ENCODE assay signal across 1 cellular context in the genomic region with DNA sequence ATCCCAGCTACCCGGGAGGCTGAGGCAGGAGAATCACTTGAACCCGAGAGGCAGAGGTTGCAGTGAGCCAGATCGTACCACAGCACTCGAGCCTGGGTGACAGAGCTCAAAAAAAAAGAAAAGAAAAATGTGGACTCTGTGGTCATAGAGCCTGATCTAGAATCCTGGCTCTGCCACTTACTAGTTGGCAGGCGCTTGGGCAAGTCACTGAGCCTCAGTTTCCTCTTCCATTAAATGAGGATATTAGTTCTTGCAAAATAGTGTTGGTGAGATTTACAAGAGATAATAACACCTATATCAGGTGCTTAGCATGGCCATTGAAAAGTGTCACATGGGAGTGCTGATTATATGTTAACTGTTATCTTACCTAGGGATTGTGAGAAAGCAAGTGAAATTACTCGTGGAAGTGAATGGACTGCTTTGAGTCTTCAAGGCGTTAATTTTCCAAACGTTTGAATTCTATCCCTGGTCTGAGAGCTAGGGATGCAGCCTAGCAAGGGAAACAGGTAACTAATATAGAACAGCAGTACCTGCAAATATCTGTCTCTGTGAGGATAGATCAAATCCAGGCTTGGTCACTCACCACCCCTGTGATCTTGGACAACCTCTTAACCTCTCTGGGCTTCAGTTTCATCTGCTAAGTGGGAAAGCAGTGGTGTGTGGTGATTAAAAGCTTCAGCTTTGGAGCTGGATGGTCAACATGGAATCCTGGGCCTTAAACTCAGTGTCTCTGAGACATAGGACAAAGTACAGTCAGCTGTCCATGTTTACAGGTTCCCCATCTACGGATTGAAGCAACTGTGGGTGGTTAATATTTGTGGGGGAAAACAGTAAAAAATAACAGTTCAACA.
TF ChIP-seq lines count a peak whose summit lies in the region.

No MANE protein-coding gene starts in this region.

TF ChIP-seq in HepG2, 621 proteins besides CTCF, POLR2A, EP300 and RAD21 (continued from another document and continues in another):
- 0 out of 4 replicates have a peak, but pooled peaks of 1 of the 2 experiments have one; percentile 27 for TF ChIP-seq KLF16 (CRISPR knock-in tag; IDR thresholded peaks at IDR 0.05)
- TF ChIP-seq ZNF552 (CRISPR knock-in tag; IDR thresholded peaks at IDR 0.05; ENCODE audit: borderline replicate concordance), result 0 out of 2 replicates have a peak, but pooled peaks have one; percentile 4
- peak; percentile 74 for TF ChIP-seq MIXL1 (CRISPR knock-in tag; IDR thresholded peaks at IDR 0.05)
- peak; percentile 53; the same call in 1 of the 2 replicates for TF ChIP-seq SALL1 (CRISPR knock-in tag; IDR thresholded peaks at IDR 0.05)
- peak; percentile 83 for TF ChIP-seq FOXK2 (IDR thresholded peaks at IDR 0.05)
- TF ChIP-seq, protein P1, sequence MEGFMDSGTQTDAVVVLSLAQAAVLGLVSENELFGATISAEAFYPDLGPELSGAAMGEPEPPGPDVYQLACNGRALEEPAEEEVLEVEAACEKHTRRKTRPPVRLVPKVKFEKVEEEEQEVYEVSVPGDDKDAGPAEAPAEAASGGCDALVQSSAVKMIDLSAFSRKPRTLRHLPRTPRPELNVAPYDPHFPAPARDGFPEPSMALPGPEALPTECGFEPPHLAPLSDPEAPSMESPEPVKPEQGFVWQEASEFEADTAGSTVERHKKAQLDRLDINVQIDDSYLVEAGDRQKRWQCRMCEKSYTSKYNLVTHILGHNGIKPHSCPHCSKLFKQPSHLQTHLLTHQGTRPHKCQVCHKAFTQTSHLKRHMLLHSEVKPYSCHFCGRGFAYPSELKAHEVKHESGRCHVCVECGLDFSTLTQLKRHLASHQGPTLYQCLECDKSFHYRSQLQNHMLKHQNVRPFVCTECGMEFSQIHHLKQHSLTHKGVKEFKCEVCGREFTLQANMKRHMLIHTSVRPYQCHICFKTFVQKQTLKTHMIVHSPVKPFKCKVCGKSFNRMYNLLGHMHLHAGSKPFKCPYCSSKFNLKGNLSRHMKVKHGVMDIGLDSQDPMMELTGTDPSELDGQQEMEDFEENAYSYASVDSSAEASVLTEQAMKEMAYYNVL (CRISPR knock-in tag; IDR thresholded peaks at IDR 0.05; ENCODE audit: borderline replicate concordance), result peak; percentile 29; the same call in 1 of the 2 replicates
- TF ChIP-seq MXI1 (IDR thresholded peaks at IDR 0.05; ENCODE audit: borderline replicate concordance, low read depth, low read length), result 0 out of 3 replicates have a peak, but pooled peaks have one; percentile 18
- no peak for TF ChIP-seq MTA3 (CRISPR knock-in tag; IDR thresholded peaks at IDR 0.05)
- TF ChIP-seq NR2F6 (IDR thresholded peaks at IDR 0.05), result peak; percentile 44; the same call in 1 of the 2 replicates
- TF ChIP-seq NR2F6 (CRISPR knock-in tag; IDR thresholded peaks at IDR 0.05), result 0 out of 2 replicates have a peak, but pooled peaks have one; percentile 34
- no peak for TF ChIP-seq MLLT10 (CRISPR knock-in tag; IDR thresholded peaks at IDR 0.05)
- TF ChIP-seq, protein P2, sequence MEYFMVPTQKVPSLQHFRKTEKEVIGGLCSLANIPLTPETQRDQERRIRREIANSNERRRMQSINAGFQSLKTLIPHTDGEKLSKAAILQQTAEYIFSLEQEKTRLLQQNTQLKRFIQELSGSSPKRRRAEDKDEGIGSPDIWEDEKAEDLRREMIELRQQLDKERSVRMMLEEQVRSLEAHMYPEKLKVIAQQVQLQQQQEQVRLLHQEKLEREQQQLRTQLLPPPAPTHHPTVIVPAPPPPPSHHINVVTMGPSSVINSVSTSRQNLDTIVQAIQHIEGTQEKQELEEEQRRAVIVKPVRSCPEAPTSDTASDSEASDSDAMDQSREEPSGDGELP (IDR thresholded peaks at IDR 0.05; ENCODE audit: borderline replicate concordance, low read depth), result peak; percentile 99
- TF ChIP-seq RCOR2 (CRISPR knock-in tag; IDR thresholded peaks at IDR 0.05), result peak; percentile 75
- no peak for TF ChIP-seq BORCS8-MEF2B (CRISPR knock-in tag; IDR thresholded peaks at IDR 0.05)
- TF ChIP-seq ZNF883 (CRISPR knock-in tag; IDR thresholded peaks at IDR 0.05; ENCODE audit: not compliant biosample characterization), result no peak
- TF ChIP-seq KMT2A (CRISPR knock-in tag; IDR thresholded peaks at IDR 0.05), result no peak
- TF ChIP-seq ZFP37 (CRISPR knock-in tag; IDR thresholded peaks at IDR 0.05; ENCODE audit: borderline replicate concordance), result no peak
- TF ChIP-seq NCOA2 (CRISPR knock-in tag; IDR thresholded peaks at IDR 0.05), result peak; percentile 41; the same call in 1 of the 2 replicates
- TF ChIP-seq ZNF160 (CRISPR knock-in tag; IDR thresholded peaks at IDR 0.05), result no peak
- TF ChIP-seq ISX (CRISPR knock-in tag; conservative IDR thresholded peaks at IDR 0.05), result no peak
- no peak for TF ChIP-seq GABPA (IDR thresholded peaks at IDR 0.05; ENCODE audit: low read depth, low read length)
- TF ChIP-seq GABPA (CRISPR knock-in tag; IDR thresholded peaks at IDR 0.05; ENCODE audit: low read depth), result peak; percentile 50; the same call in 1 of the 2 replicates
- TF ChIP-seq ZMYM2 (CRISPR knock-in tag; IDR thresholded peaks at IDR 0.05), result peak; percentile 51; the same call in 1 of the 2 replicates
- TF ChIP-seq, protein P3, sequence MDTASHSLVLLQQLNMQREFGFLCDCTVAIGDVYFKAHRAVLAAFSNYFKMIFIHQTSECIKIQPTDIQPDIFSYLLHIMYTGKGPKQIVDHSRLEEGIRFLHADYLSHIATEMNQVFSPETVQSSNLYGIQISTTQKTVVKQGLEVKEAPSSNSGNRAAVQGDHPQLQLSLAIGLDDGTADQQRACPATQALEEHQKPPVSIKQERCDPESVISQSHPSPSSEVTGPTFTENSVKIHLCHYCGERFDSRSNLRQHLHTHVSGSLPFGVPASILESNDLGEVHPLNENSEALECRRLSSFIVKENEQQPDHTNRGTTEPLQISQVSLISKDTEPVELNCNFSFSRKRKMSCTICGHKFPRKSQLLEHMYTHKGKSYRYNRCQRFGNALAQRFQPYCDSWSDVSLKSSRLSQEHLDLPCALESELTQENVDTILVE (CRISPR knock-in tag; IDR thresholded peaks at IDR 0.05), result peak; percentile 34
- TF ChIP-seq ZNF644 (CRISPR knock-in tag; IDR thresholded peaks at IDR 0.05; ENCODE audit: low read depth), result peak; percentile 91
- 0 out of 2 replicates have a peak, but pooled peaks have one; percentile 29 for TF ChIP-seq ZNF335 (CRISPR knock-in tag; IDR thresholded peaks at IDR 0.05)
- TF ChIP-seq PHF5A (CRISPR knock-in tag; IDR thresholded peaks at IDR 0.05; ENCODE audit: low read depth, unreplicated experiment), result peak; percentile 34
- no peak for TF ChIP-seq ADNP (CRISPR knock-in tag; IDR thresholded peaks at IDR 0.05)
- no peak for TF ChIP-seq ZNF30 (CRISPR knock-in tag; IDR thresholded peaks at IDR 0.05)
- no peak for TF ChIP-seq HNRNPH1 (optimal IDR thresholded peaks at IDR 0.05; ENCODE audit: low read depth, low read length)
- 0 out of 2 replicates have a peak, but pooled peaks have one; percentile 36 for TF ChIP-seq ZSCAN31 (CRISPR knock-in tag; IDR thresholded peaks at IDR 0.05; ENCODE audit: low read depth)
- TF ChIP-seq KDM6A (CRISPR knock-in tag; IDR thresholded peaks at IDR 0.05; ENCODE audit: low read depth), result peak; percentile 55; the same call in 1 of the 2 replicates
- TF ChIP-seq RARA (CRISPR knock-in tag; IDR thresholded peaks at IDR 0.05), result peak; percentile 66
- TF ChIP-seq, protein P4, sequence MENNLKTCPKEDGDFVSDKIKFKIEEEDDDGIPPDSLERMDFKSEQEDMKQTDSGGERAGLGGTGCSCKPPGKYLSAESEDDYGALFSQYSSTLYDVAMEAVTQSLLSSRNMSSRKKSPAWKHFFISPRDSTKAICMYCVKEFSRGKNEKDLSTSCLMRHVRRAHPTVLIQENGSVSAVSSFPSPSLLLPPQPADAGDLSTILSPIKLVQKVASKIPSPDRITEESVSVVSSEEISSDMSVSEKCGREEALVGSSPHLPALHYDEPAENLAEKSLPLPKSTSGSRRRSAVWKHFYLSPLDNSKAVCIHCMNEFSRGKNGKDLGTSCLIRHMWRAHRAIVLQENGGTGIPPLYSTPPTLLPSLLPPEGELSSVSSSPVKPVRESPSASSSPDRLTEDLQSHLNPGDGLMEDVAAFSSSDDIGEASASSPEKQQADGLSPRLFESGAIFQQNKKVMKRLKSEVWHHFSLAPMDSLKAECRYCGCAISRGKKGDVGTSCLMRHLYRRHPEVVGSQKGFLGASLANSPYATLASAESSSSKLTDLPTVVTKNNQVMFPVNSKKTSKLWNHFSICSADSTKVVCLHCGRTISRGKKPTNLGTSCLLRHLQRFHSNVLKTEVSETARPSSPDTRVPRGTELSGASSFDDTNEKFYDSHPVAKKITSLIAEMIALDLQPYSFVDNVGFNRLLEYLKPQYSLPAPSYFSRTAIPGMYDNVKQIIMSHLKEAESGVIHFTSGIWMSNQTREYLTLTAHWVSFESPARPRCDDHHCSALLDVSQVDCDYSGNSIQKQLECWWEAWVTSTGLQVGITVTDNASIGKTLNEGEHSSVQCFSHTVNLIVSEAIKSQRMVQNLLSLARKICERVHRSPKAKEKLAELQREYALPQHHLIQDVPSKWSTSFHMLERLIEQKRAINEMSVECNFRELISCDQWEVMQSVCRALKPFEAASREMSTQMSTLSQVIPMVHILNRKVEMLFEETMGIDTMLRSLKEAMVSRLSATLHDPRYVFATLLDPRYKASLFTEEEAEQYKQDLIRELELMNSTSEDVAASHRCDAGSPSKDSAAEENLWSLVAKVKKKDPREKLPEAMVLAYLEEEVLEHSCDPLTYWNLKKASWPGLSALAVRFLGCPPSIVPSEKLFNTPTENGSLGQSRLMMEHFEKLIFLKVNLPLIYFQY (CRISPR knock-in tag; IDR thresholded peaks at IDR 0.05; ENCODE audit: borderline replicate concordance), result no peak
- TF ChIP-seq ZNF331 (CRISPR knock-in tag; IDR thresholded peaks at IDR 0.05), result peak; percentile 67; the same call in 1 of the 2 replicates
- TF ChIP-seq FOXK1 (CRISPR knock-in tag; IDR thresholded peaks at IDR 0.05; ENCODE audit: borderline replicate concordance, low read depth), result peak; percentile 97
- TF ChIP-seq, protein P5, sequence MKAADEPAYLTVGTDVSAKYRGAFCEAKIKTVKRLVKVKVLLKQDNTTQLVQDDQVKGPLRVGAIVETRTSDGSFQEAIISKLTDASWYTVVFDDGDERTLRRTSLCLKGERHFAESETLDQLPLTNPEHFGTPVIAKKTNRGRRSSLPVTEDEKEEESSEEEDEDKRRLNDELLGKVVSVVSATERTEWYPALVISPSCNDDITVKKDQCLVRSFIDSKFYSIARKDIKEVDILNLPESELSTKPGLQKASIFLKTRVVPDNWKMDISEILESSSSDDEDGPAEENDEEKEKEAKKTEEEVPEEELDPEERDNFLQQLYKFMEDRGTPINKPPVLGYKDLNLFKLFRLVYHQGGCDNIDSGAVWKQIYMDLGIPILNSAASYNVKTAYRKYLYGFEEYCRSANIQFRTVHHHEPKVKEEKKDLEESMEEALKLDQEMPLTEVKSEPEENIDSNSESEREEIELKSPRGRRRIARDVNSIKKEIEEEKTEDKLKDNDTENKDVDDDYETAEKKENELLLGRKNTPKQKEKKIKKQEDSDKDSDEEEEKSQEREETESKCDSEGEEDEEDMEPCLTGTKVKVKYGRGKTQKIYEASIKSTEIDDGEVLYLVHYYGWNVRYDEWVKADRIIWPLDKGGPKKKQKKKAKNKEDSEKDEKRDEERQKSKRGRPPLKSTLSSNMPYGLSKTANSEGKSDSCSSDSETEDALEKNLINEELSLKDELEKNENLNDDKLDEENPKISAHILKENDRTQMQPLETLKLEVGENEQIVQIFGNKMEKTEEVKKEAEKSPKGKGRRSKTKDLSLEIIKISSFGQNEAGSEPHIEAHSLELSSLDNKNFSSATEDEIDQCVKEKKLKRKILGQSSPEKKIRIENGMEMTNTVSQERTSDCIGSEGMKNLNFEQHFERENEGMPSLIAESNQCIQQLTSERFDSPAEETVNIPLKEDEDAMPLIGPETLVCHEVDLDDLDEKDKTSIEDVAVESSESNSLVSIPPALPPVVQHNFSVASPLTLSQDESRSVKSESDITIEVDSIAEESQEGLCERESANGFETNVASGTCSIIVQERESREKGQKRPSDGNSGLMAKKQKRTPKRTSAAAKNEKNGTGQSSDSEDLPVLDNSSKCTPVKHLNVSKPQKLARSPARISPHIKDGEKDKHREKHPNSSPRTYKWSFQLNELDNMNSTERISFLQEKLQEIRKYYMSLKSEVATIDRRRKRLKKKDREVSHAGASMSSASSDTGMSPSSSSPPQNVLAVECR (CRISPR knock-in tag; IDR thresholded peaks at IDR 0.05; ENCODE audit: borderline replicate concordance), result peak; percentile 21; the same call in 1 of the 2 replicates
- 0 out of 2 replicates have a peak, but pooled peaks have one; percentile 42 for TF ChIP-seq MIER2 (CRISPR knock-in tag; IDR thresholded peaks at IDR 0.05)
- no peak for TF ChIP-seq NCOA5 (CRISPR knock-in tag; IDR thresholded peaks at IDR 0.05)
- peak; percentile 78 for TF ChIP-seq ZMYM3 (CRISPR knock-in tag; IDR thresholded peaks at IDR 0.05)
- no peak for TF ChIP-seq TCF7L2 (IDR thresholded peaks at IDR 0.05; ENCODE audit: low read depth, low read length)
- no peak for TF ChIP-seq ZNF256 (CRISPR knock-in tag; conservative IDR thresholded peaks at IDR 0.05)
- TF ChIP-seq HOXA7 (CRISPR knock-in tag; IDR thresholded peaks at IDR 0.05), result no peak
- no peak for TF ChIP-seq BRCA1 (CRISPR knock-in tag; IDR thresholded peaks at IDR 0.05)
- TF ChIP-seq, protein P6, sequence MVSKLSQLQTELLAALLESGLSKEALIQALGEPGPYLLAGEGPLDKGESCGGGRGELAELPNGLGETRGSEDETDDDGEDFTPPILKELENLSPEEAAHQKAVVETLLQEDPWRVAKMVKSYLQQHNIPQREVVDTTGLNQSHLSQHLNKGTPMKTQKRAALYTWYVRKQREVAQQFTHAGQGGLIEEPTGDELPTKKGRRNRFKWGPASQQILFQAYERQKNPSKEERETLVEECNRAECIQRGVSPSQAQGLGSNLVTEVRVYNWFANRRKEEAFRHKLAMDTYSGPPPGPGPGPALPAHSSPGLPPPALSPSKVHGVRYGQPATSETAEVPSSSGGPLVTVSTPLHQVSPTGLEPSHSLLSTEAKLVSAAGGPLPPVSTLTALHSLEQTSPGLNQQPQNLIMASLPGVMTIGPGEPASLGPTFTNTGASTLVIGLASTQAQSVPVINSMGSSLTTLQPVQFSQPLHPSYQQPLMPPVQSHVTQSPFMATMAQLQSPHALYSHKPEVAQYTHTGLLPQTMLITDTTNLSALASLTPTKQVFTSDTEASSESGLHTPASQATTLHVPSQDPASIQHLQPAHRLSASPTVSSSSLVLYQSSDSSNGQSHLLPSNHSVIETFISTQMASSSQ (IDR thresholded peaks at IDR 0.05; ENCODE audit: low read depth), result peak; percentile 17; the same call in 1 of the 2 replicates
- TF ChIP-seq, protein P6 (CRISPR knock-in tag; IDR thresholded peaks at IDR 0.05; ENCODE audit: borderline replicate concordance), result peak; percentile 12; the same call in 1 of the 2 replicates
- TF ChIP-seq ZNF317 (CRISPR knock-in tag; IDR thresholded peaks at IDR 0.05), result 0 out of 2 replicates have a peak, but pooled peaks have one; percentile 36
- TF ChIP-seq REXO4 (CRISPR knock-in tag; IDR thresholded peaks at IDR 0.05; ENCODE audit: borderline replicate concordance), result 0 out of 2 replicates have a peak, but pooled peaks have one; percentile 19
